16 cellular contexts compared by ENCODE assay signal in genomic region chr6:166470863-166471410, GRCh38.
DNase-seq lines count a peak whose midpoint lies in the region; ATAC-seq, FAIRE-seq and TF ChIP-seq lines count a peak whose summit lies in the region.
"Had no signal": no experiment of that assay in that cellular context is flagged by ENCODE, and none has a peak within 500 bp of the region (broad histone marks: within the 10 kb centered on the region; RNA-seq: fewer than 3 reads in every experiment).

No MANE protein-coding gene starts in this region.

- no peak for FAIRE-seq in GM12892 (lab: Jason Lieb, UNC)
- FAIRE-seq: A549, HepG2, HTR-8/SVneo had no signal

- H3K27ac ChIP-seq in left lung = peak overlapping the region; percentile 45 to 53
- no peak overlapping the region for H3K27ac ChIP-seq in osteoblast (ENCODE audit: low read depth, low read length)
- H3K27ac ChIP-seq: A549, GM23248 had no signal

- no peaks in the 10 kb centered on the region for H3K27me3 ChIP-seq in H7 (ENCODE audit: control insufficient read depth, insufficient read depth, low read length)
- H3K27me3 ChIP-seq in left lung = no peaks in the 10 kb centered on the region
- H3K27me3 ChIP-seq in osteoblast (ENCODE audit: insufficient read depth, low read length) = no peaks in the 10 kb centered on the region

- H2AFZ ChIP-seq in osteoblast (ENCODE audit: low read length) = no peak overlapping the region
- H2AFZ ChIP-seq: GM23248 had no signal

- no peaks in the 10 kb centered on the region; the same call in none of the 2 replicates for H3K36me3 ChIP-seq in H7 (replicated peaks; ENCODE audit: control insufficient read depth, insufficient read depth, low read length)
- peaks cover 0 to 77% of the 10 kb centered on the region in 2 donors for H3K36me3 ChIP-seq in left lung
- H3K36me3 ChIP-seq in osteoblast (ENCODE audit: insufficient read depth, low read length) = peaks cover 17% of the 10 kb centered on the region

- ATAC-seq in left lung (no peak), HG03354 (IDR thresholded peaks at IDR 0.05; ENCODE audit: poor library complexity, severe bottlenecking, unreplicated experiment) (no peak)
- ATAC-seq: A549, HepG2 had no signal

- intact Hi-C loops in left lung (cut with DNase I) = no loop called here

- no peak overlapping the region for H3K4me2 ChIP-seq in osteoblast (ENCODE audit: insufficient read depth, low read length)
- H3K4me2 ChIP-seq: A549 had no signal

- no peak overlapping the region for H3K4me3 ChIP-seq in H7 (ENCODE audit: insufficient read depth, low read depth, low read length)
- no peak overlapping the region for H3K4me3 ChIP-seq in left lung
- H3K4me3 ChIP-seq in osteoblast (ENCODE audit: insufficient read depth, low read length) = no peak overlapping the region
- H3K4me3 ChIP-seq: A549, GM23248 had no signal

- H3K4me1 Mint-ChIP-seq in activated naive CD4-positive, alpha-beta T cell treated with anti-CD3 and anti-CD28 coated beads, Interleukin-2, amount 10 ng/mL, durations not matched to agents 7 days and 5 days = no peaks in the 10 kb centered on the region

- no peaks in the 10 kb centered on the region for H3K36me3 Mint-ChIP-seq in activated naive CD4-positive, alpha-beta T cell treated with anti-CD3 and anti-CD28 coated beads, Interleukin-2, amount 10 ng/mL, durations not matched to agents 7 days and 5 days
- H3K36me3 Mint-ChIP-seq: CD8-positive, alpha-beta memory T cell had no signal

- H4K20me1 ChIP-seq in osteoblast (ENCODE audit: insufficient read depth, low read length) = no peaks in the 10 kb centered on the region

- H3K27ac Mint-ChIP-seq in activated naive CD4-positive, alpha-beta T cell treated with anti-CD3 and anti-CD28 coated beads, Interleukin-2, amount 10 ng/mL, durations not matched to agents 7 days and 5 days = no peak overlapping the region
- H3K27ac Mint-ChIP-seq: H9 had no signal

- H3K79me2 ChIP-seq in osteoblast (ENCODE audit: insufficient read depth, low read length) = no peaks in the 10 kb centered on the region

- H3K27me3 Mint-ChIP-seq in activated naive CD4-positive, alpha-beta T cell treated with anti-CD3 and anti-CD28 coated beads, Interleukin-2, amount 10 ng/mL, durations not matched to agents 7 days and 5 days = peaks cover 13% of the 10 kb centered on the region

- DNase-seq in H7 = peak; percentile 65
- DNase-seq in left lung = peak in 1 of 2 donors; percentile 73
- DNase-seq in osteoblast (ENCODE audit: insufficient read length, low spot score, missing footprints) = peak; percentile 39
- DNase-seq in activated naive CD4-positive, alpha-beta T cell treated with anti-CD3 and anti-CD28 coated beads, Interleukin-2, amount 10 ng/mL, durations not matched to agents 7 days and 5 days = no peak
- no peak for DNase-seq in NCI-H1092 treated with DMSO at 0.1 percent for 48 hours (lab: John Stamatoyannopoulos, UW)
- DNase-seq in GM12892 (ENCODE audit: insufficient read length) = no peak
- DNase-seq: Caco-2; CD8-positive, alpha-beta memory T cell; DND-41; GDM1; GM23248 had no signal

- H3K9me3 ChIP-seq in left lung (no peaks in the 10 kb centered on the region), osteoblast (ENCODE audit: low read depth, low read length) (no peaks in the 10 kb centered on the region)
- H3K9me3 ChIP-seq: A549, Caco-2 had no signal

- H3K4me3 Mint-ChIP-seq in activated naive CD4-positive, alpha-beta T cell treated with anti-CD3 and anti-CD28 coated beads, Interleukin-2, amount 10 ng/mL, durations not matched to agents 7 days and 5 days = no peak overlapping the region
- H3K4me3 Mint-ChIP-seq: CD8-positive, alpha-beta memory T cell; H9 had no signal

- H3K4me1 ChIP-seq in left lung = peaks cover 0 to 12% of the 10 kb centered on the region in 2 donors
- H3K4me1 ChIP-seq in osteoblast (ENCODE audit: insufficient read depth, low read length) = peaks cover 7% of the 10 kb centered on the region
- H3K4me1 ChIP-seq: A549 had no signal

- no peaks in the 10 kb centered on the region for H3K9me3 Mint-ChIP-seq in activated naive CD4-positive, alpha-beta T cell treated with anti-CD3 and anti-CD28 coated beads, Interleukin-2, amount 10 ng/mL, durations not matched to agents 7 days and 5 days
- H3K9me3 Mint-ChIP-seq: CD8-positive, alpha-beta memory T cell; H9 had no signal

- no peak for TF ChIP-seq POLR2A in GM12892 (IDR thresholded peaks at IDR 0.05; ENCODE audit: low read depth, low read length)

- no peak for TF ChIP-seq CTCF in left lung (IDR thresholded peaks at IDR 0.05)
- TF ChIP-seq CTCF in osteoblast (IDR thresholded peaks at IDR 0.05; ENCODE audit: extremely low read depth, low read depth, low read length) = no peak

- CTCF ChIA-PET in activated naive CD4-positive, alpha-beta T cell treated with anti-CD3 and anti-CD28 coated beads, Interleukin-2, amount 10 ng/mL, durations not matched to agents 7 days and 5 days (lab: Charles Lee) = no interaction called here

Comparison
In these comparisons a context has a peak if more than half of its experiments do, and no peak if none do; other contexts are left out.
1. DNase-seq: peak in H7 (single experiment) and osteoblast (single experiment); none in activated naive CD4-positive, alpha-beta T cell treated with anti-CD3 and anti-CD28 coated beads, Interleukin-2, amount 10 ng/mL, durations not matched to agents 7 days and 5 days (single experiment), NCI-H1092 treated with DMSO at 0.1 percent for 48 hours (single experiment) and GM12892 (single experiment).